ENCODE assay signal across 15 cellular contexts in genomic region chr10:30188101-30188500, GRCh38.
DNase-seq lines count a peak whose midpoint lies in the region; ATAC-seq and TF ChIP-seq lines count a peak whose summit lies in the region.
"Had no signal": no experiment of that assay in that cellular context is flagged by ENCODE, and none has a peak within 500 bp of the region (broad histone marks: within the 10 kb centered on the region; RNA-seq: fewer than 3 reads in every experiment).

No MANE protein-coding gene starts in this region.

- H3K9me3 Mint-ChIP-seq in H9 = no peaks in the 10 kb centered on the region
- H3K9me3 Mint-ChIP-seq in activated T-helper 2 cell treated with anti-CD3 and anti-CD28 coated beads, Interferon-gamma antibody, Interleukin-2, Interleukin-4, amounts not matched to agents 10 μg/mL and 5 μg/mL and 100 μg/mL, durations not matched to agents 14 hours and 24 hours and 36 hours = no peaks in the 10 kb centered on the region
- H3K9me3 Mint-ChIP-seq: activated CD4-positive, alpha-beta memory T cell treated with anti-CD3 and anti-CD28 coated beads, Interleukin-2, amount 10 ng/mL, durations not matched to agents 7 days and 5 days; effector memory CD8-positive, alpha-beta T cell had no signal

- H3K27ac ChIP-seq in VCaP = peak overlapping the region; percentile 71
- H3K27ac ChIP-seq in mesenchymal stem cell (ENCODE audit: low read length, poor library complexity, severe bottlenecking) = no peak overlapping the region
- peak overlapping the region; percentile 78 for H3K27ac ChIP-seq in subcutaneous abdominal adipose tissue (ENCODE audit: low read depth, low read length)
- H3K27ac ChIP-seq in H9 (ENCODE audit: insufficient read length, low read depth, low read length) = no peak overlapping the region
- H3K27ac ChIP-seq in Peyer's patch = peak overlapping the region in 1 of 4 donors; percentile 47

- intact Hi-C loops in activated T-helper 2 cell treated with anti-CD3 and anti-CD28 coated beads, Interferon-gamma antibody, Interleukin-2, Interleukin-4, amounts not matched to agents 10 μg/mL and 5 μg/mL and 100 μg/mL, durations not matched to agents 14 hours and 24 hours and 36 hours (cut with micrococcal nuclease) = no loop called here

- H3K14ac ChIP-seq in mesenchymal stem cell (ENCODE audit: low read length in 2 of 2) (peak overlapping the region in 1 of 2 experiments; percentile 94), H9 (ENCODE audit: insufficient read depth, low read length) (no peak overlapping the region; the same call in 1 of the 2 replicates)

- peaks cover 0 to 8% of the 10 kb centered on the region in 2 experiments; a peak in 3 of 4 replicates for H3K4me1 Mint-ChIP-seq in H9
- peaks cover 6% of the 10 kb centered on the region for H3K4me1 Mint-ChIP-seq in activated T-helper 2 cell treated with anti-CD3 and anti-CD28 coated beads, Interferon-gamma antibody, Interleukin-2, Interleukin-4, amounts not matched to agents 10 μg/mL and 5 μg/mL and 100 μg/mL, durations not matched to agents 14 hours and 24 hours and 36 hours (ENCODE audit: low read depth)

- H3K4me3 Mint-ChIP-seq in H9 = no peak overlapping the region
- no peak overlapping the region for H3K4me3 Mint-ChIP-seq in activated T-helper 2 cell treated with anti-CD3 and anti-CD28 coated beads, Interferon-gamma antibody, Interleukin-2, Interleukin-4, amounts not matched to agents 10 μg/mL and 5 μg/mL and 100 μg/mL, durations not matched to agents 14 hours and 24 hours and 36 hours (ENCODE audit: low read depth)
- H3K4me3 Mint-ChIP-seq: activated CD4-positive, alpha-beta memory T cell treated with anti-CD3 and anti-CD28 coated beads, Interleukin-2, amount 10 ng/mL, durations not matched to agents 7 days and 5 days; effector memory CD8-positive, alpha-beta T cell had no signal

- peaks cover 3% of the 10 kb centered on the region for H3K9me3 ChIP-seq in mesenchymal stem cell (ENCODE audit: control insufficient read depth, low read length)
- H3K9me3 ChIP-seq in subcutaneous abdominal adipose tissue (ENCODE audit: control insufficient read depth in 5 of 5, low read length in 5 of 5) = no peaks in the 10 kb centered on the region
- H3K9me3 ChIP-seq in H9 (ENCODE audit: control insufficient read depth, low read depth, low read length) = no peaks in the 10 kb centered on the region
- no peaks in the 10 kb centered on the region for H3K9me3 ChIP-seq in Peyer's patch
- H3K9me3 ChIP-seq: tibial nerve had no signal

- H3K79me1 ChIP-seq in mesenchymal stem cell (replicated peaks; ENCODE audit: low read length, poor library complexity, severe bottlenecking) (no peaks in the 10 kb centered on the region), H9 (ENCODE audit: insufficient read depth, low read depth, low read length, poor library complexity, severe bottlenecking) (no peaks in the 10 kb centered on the region)

- H2BK15ac ChIP-seq in mesenchymal stem cell (ENCODE audit: low read depth, poor library complexity, severe bottlenecking) (peak overlapping the region; percentile 15), H9 (ENCODE audit: low read depth, low read length) (no peak overlapping the region)

- H3K4me2 ChIP-seq in mesenchymal stem cell (ENCODE audit: low read length, poor library complexity, severe bottlenecking) (no peak overlapping the region), H9 (ENCODE audit: insufficient read depth, insufficient read length, low read length) (no peak overlapping the region)

- no peak overlapping the region for H3K9ac ChIP-seq in mesenchymal stem cell (ENCODE audit: low read length)
- peak overlapping the region in 1 of 5 donors; percentile 55 for H3K9ac ChIP-seq in subcutaneous abdominal adipose tissue (ENCODE audit: low read length in 5 of 5)
- H3K9ac ChIP-seq in H9 (ENCODE audit: extremely low read depth, insufficient read length, low read length) = no peak overlapping the region

- H3K36me3 Mint-ChIP-seq in H9 (ENCODE audit: insufficient read depth in 1 of 3, low read depth in 3 of 3) = no peaks in the 10 kb centered on the region; a peak in 1 of 7 replicates
- H3K36me3 Mint-ChIP-seq in activated T-helper 2 cell treated with anti-CD3 and anti-CD28 coated beads, Interferon-gamma antibody, Interleukin-2, Interleukin-4, amounts not matched to agents 10 μg/mL and 5 μg/mL and 100 μg/mL, durations not matched to agents 14 hours and 24 hours and 36 hours (ENCODE audit: low read depth) = no peaks in the 10 kb centered on the region

- H2BK12ac ChIP-seq in mesenchymal stem cell (ENCODE audit: low read length in 2 of 2) (peak overlapping the region; percentile 85 to 98), H9 (ENCODE audit: insufficient read length, low read depth, low read length) (no peak overlapping the region)

- H2AFZ ChIP-seq in mesenchymal stem cell (ENCODE audit: low read depth, low read length) (no peak overlapping the region), H9 (ENCODE audit: low read length) (no peak overlapping the region)

- no peak overlapping the region for H2BK20ac ChIP-seq in H9 (ENCODE audit: low read depth, low read length, poor library complexity, severe bottlenecking)

- no peak for TF ChIP-seq POLR2A in Peyer's patch (IDR thresholded peaks at IDR 0.05)

- TF ChIP-seq CTCF in VCaP (conservative IDR thresholded peaks at IDR 0.05) (no peak), H9 (conservative IDR thresholded peaks at IDR 0.05) (no peak), Peyer's patch (IDR thresholded peaks at IDR 0.05) (no peak)

- no peaks in the 10 kb centered on the region for H3K23me2 ChIP-seq in H9 (ENCODE audit: insufficient read length, low read depth, low read length, poor library complexity, severe bottlenecking)

- H3K4me3 ChIP-seq in mesenchymal stem cell (ENCODE audit: insufficient read depth in 1 of 2, low read depth in 1 of 2, low read length in 2 of 2) (no peak overlapping the region), subcutaneous abdominal adipose tissue (ENCODE audit: low read depth in 1 of 5, low read length in 5 of 5) (peak overlapping the region in 1 of 5 donors; percentile 36), Peyer's patch (no peak overlapping the region)
- H3K4me3 ChIP-seq: tibial nerve had no signal

- no peaks in the 10 kb centered on the region for H4K20me1 ChIP-seq in H9 (ENCODE audit: control insufficient read depth, insufficient read depth, insufficient read length)

- H2AK5ac ChIP-seq in mesenchymal stem cell (ENCODE audit: low read length, severe bottlenecking) = no peak overlapping the region
- H2AK5ac ChIP-seq in H9 (ENCODE audit: insufficient read length, low read length) = no peak overlapping the region

- H4K5ac ChIP-seq in H9 (ENCODE audit: insufficient read length, low read depth, low read length) = no peak overlapping the region

- H3K4me1 ChIP-seq in mesenchymal stem cell (ENCODE audit: control insufficient read depth, insufficient read depth, low read depth, low read length) (peaks cover 19% of the 10 kb centered on the region), subcutaneous abdominal adipose tissue (ENCODE audit: control insufficient read depth in 5 of 5, insufficient read depth in 5 of 5, low read length in 5 of 5) (peaks cover 0 to 56% (median 7%) of the 10 kb centered on the region in 5 donors), H9 (ENCODE audit: insufficient read depth, low read length) (no peaks in the 10 kb centered on the region), Peyer's patch (peaks cover 0 to 13% (median 0%) of the 10 kb centered on the region in 4 donors)

- peak overlapping the region; percentile 3 for H2BK120ac ChIP-seq in mesenchymal stem cell (ENCODE audit: low read depth, low read length)
- no peak overlapping the region for H2BK120ac ChIP-seq in H9 (ENCODE audit: low read depth, low read length, poor library complexity, severe bottlenecking)

- 25% methylated on average over 2 of the region's 3 CpGs for WGBS in mesenchymal stem cell
- no CpG with 5 or more reads among the region's 3 CpGs for WGBS in H9 (ENCODE audit: extremely low coverage, insufficient read length, low lambda C conversion rate)

- H3K36me3 ChIP-seq in mesenchymal stem cell (ENCODE audit: control insufficient read depth in 1 of 2, insufficient read depth in 2 of 2, low read depth in 1 of 2, low read length in 2 of 2) (no peaks in the 10 kb centered on the region), subcutaneous abdominal adipose tissue (ENCODE audit: control insufficient read depth in 5 of 5, insufficient read depth in 5 of 5, low read length in 5 of 5) (no peaks in the 10 kb centered on the region), Peyer's patch (no peaks in the 10 kb centered on the region)
- H3K36me3 ChIP-seq: tibial nerve had no signal

- no peak overlapping the region for H2BK5ac ChIP-seq in mesenchymal stem cell (ENCODE audit: low read depth, low read length, poor library complexity, severe bottlenecking)
- H2BK5ac ChIP-seq in H9 (ENCODE audit: insufficient read length, low read length) = no peak overlapping the region

- no peak for ATAC-seq in HG02970 (IDR thresholded peaks at IDR 0.05; ENCODE audit: low FRiP score, unreplicated experiment)
- ATAC-seq: effector memory CD8-positive, alpha-beta T cell had no signal

- H3K27ac Mint-ChIP-seq in H9 = no peak overlapping the region; a peak in 2 of 7 replicates
- no peak overlapping the region for H3K27ac Mint-ChIP-seq in activated T-helper 2 cell treated with anti-CD3 and anti-CD28 coated beads, Interferon-gamma antibody, Interleukin-2, Interleukin-4, amounts not matched to agents 10 μg/mL and 5 μg/mL and 100 μg/mL, durations not matched to agents 14 hours and 24 hours and 36 hours
- H3K27ac Mint-ChIP-seq: activated CD4-positive, alpha-beta memory T cell treated with anti-CD3 and anti-CD28 coated beads, Interleukin-2, amount 10 ng/mL, durations not matched to agents 7 days and 5 days; effector memory CD8-positive, alpha-beta T cell had no signal

- peak overlapping the region; percentile 47 to 57 for H3K4ac ChIP-seq in mesenchymal stem cell (ENCODE audit: low read depth in 1 of 2, low read length in 2 of 2)
- H3K4ac ChIP-seq in H9 (ENCODE audit: low read depth, low read length) = no peak overlapping the region

- H3K18ac ChIP-seq in mesenchymal stem cell (ENCODE audit: low read depth in 1 of 2, low read length in 2 of 2) (peak overlapping the region; percentile 78 to 92), H9 (ENCODE audit: insufficient read length, low read depth, low read length) (no peak overlapping the region)

- DNase-seq in fibroblast of peridontal ligament (ENCODE audit: extremely low read depth) (peak; percentile 8), mesenchymal stem cell (peak; percentile 63), H9 (no peak), Peyer's patch (no peak)
- no peak for DNase-seq in activated T-helper 2 cell treated with anti-CD3 and anti-CD28 coated beads, Interferon-gamma antibody, Interleukin-2, Interleukin-4, amounts not matched to agents 10 μg/mL and 5 μg/mL and 100 μg/mL, durations not matched to agents 14 hours and 24 hours and 36 hours (ENCODE audit: low spot score)
- DNase-seq: activated CD4-positive, alpha-beta memory T cell treated with anti-CD3 and anti-CD28 coated beads, Interleukin-2, amount 10 ng/mL, durations not matched to agents 7 days and 5 days; C1 segment of cervical spinal cord; DMS79 treated with DMSO at 0.1 percent for 48 hours; effector memory CD8-positive, alpha-beta T cell; glutamatergic neuron; NCI-H2107 had no signal

- no peaks in the 10 kb centered on the region for H3K79me2 ChIP-seq in H9 (ENCODE audit: insufficient read depth, low read length)

- no peak overlapping the region for H3T11ph ChIP-seq in H9 (ENCODE audit: low read length)

- no peaks in the 10 kb centered on the region; the same call in none of the 2 replicates for H3K27me3 Mint-ChIP-seq in H9 (ENCODE audit: low read depth)
- H3K27me3 Mint-ChIP-seq in activated T-helper 2 cell treated with anti-CD3 and anti-CD28 coated beads, Interferon-gamma antibody, Interleukin-2, Interleukin-4, amounts not matched to agents 10 μg/mL and 5 μg/mL and 100 μg/mL, durations not matched to agents 14 hours and 24 hours and 36 hours (ENCODE audit: low read depth) = peaks cover 21% of the 10 kb centered on the region

- H3K23ac ChIP-seq in mesenchymal stem cell (ENCODE audit: low read length in 2 of 2) (no peak overlapping the region), H9 (ENCODE audit: insufficient read length, low read depth, low read length) (no peak overlapping the region)

- H4K8ac ChIP-seq in mesenchymal stem cell (ENCODE audit: low read length) = no peak overlapping the region
- no peak overlapping the region for H4K8ac ChIP-seq in H9 (replicated peaks; ENCODE audit: insufficient read length, low read depth, low read length)

- H4K91ac ChIP-seq in mesenchymal stem cell (ENCODE audit: low read length) (no peak overlapping the region), H9 (ENCODE audit: insufficient read length, low read depth, low read length) (no peak overlapping the region)

- peaks cover 0 to 6% of the 10 kb centered on the region in 2 experiments for H3K27me3 ChIP-seq in mesenchymal stem cell (ENCODE audit: control insufficient read depth in 1 of 2, insufficient read depth in 1 of 2, low read length in 2 of 2)
- H3K27me3 ChIP-seq in subcutaneous abdominal adipose tissue (ENCODE audit: control insufficient read depth in 5 of 5, insufficient read depth in 4 of 5, low read length in 5 of 5) = no peaks in the 10 kb centered on the region
- H3K27me3 ChIP-seq in H9 (ENCODE audit: insufficient read depth, low read length) = no peaks in the 10 kb centered on the region
- no peaks in the 10 kb centered on the region for H3K27me3 ChIP-seq in Peyer's patch
- H3K27me3 ChIP-seq: tibial nerve had no signal

- H3K56ac ChIP-seq in H9 (ENCODE audit: insufficient read length, low read depth, low read length) = no peak overlapping the region

Comparison
In these comparisons a context has a peak if more than half of its experiments do, and no peak if none do; other contexts are left out.
1. H3K27ac ChIP-seq: peak in VCaP (single experiment) and subcutaneous abdominal adipose tissue (single experiment); none in mesenchymal stem cell (single experiment) and H9 (single experiment).
2. DNase-seq: peak in fibroblast of peridontal ligament (single experiment) and mesenchymal stem cell (single experiment); none in H9 (single experiment), Peyer's patch (0 of 3) and activated T-helper 2 cell treated with anti-CD3 and anti-CD28 coated beads, Interferon-gamma antibody, Interleukin-2, Interleukin-4, amounts not matched to agents 10 μg/mL and 5 μg/mL and 100 μg/mL, durations not matched to agents 14 hours and 24 hours and 36 hours (single experiment).